Comparison of ENCODE assay signal across 12 cellular contexts in the genomic region with DNA sequence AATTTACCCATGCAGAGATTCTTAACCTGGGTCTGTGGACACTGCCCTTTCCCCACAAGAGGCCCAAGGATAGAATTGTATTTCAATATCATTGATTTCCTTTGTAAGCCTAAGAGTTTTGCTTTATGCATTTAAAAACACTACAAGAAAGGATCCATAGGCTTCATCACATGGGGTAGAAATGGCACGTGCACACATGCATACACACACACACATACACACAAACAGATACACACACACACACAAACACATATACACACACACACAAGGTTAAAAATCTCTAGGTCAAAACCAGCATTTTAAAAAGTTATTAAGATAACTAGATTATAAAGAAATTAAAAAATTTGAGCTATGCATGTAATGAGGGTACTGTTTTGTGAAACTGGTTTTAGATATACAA. TPM values are rescaled to one million over a fixed set of nuclear protein-coding genes. Genes with fewer than 3 reads are reported as not detected.
DNase-seq lines count a peak whose midpoint lies in the region; ATAC-seq, FAIRE-seq and TF ChIP-seq lines count a peak whose summit lies in the region.
"Had no signal": no experiment of that assay in that cellular context is flagged by ENCODE, and none has a peak within 500 bp of the region (broad histone marks: within the 10 kb centered on the region; RNA-seq: fewer than 3 reads in every experiment).

No MANE protein-coding gene starts in this region.

- H3K36me3 ChIP-seq in DND-41 (ENCODE audit: insufficient read depth, low read length) (no peaks in the 10 kb centered on the region), pancreas (no peaks in the 10 kb centered on the region)
- H3K36me3 ChIP-seq: tibial nerve had no signal

- H2AFZ ChIP-seq in DND-41 (ENCODE audit: low read depth, low read length), result peak overlapping the region; percentile 67
- H2AFZ ChIP-seq: hepatocyte had no signal

- ATAC-seq in DND-41 (ENCODE audit: insufficient read depth, low read depth) (no peak), natural killer cell (no peak), pancreas (no peak)
- no peak for ATAC-seq in activated CD8-positive, alpha-beta T cell treated with anti-CD3 and anti-CD28 coated beads, Interleukin-2, amount 10 ng/mL, durations not matched to agents 7 days and 5 days
- ATAC-seq: HepG2 had no signal

- peak overlapping the region; percentile 61 for H3K9ac ChIP-seq in DND-41 (ENCODE audit: low read depth, low read length)

- H3K27ac Mint-ChIP-seq in activated CD8-positive, alpha-beta T cell treated with anti-CD3 and anti-CD28 coated beads, Interleukin-2, amount 10 ng/mL, durations not matched to agents 7 days and 5 days, result peak overlapping the region; percentile 89
- H3K27ac Mint-ChIP-seq in natural killer cell, result peak overlapping the region; percentile 93 to 97
- H3K27ac Mint-ChIP-seq: H9 had no signal

- TF ChIP-seq CTCF in DND-41 (IDR thresholded peaks at IDR 0.05; ENCODE audit: borderline replicate concordance, extremely low read depth, low read length, poor library complexity, severe bottlenecking), result no peak
- TF ChIP-seq CTCF in HL-60 (IDR thresholded peaks at IDR 0.05; ENCODE audit: insufficient read depth, low read length), result no peak
- TF ChIP-seq CTCF in natural killer cell (IDR thresholded peaks at IDR 0.05), result no peak
- no peak for TF ChIP-seq CTCF in pancreas (IDR thresholded peaks at IDR 0.05)

- H3K4me1 Mint-ChIP-seq in activated CD8-positive, alpha-beta T cell treated with anti-CD3 and anti-CD28 coated beads, Interleukin-2, amount 10 ng/mL, durations not matched to agents 7 days and 5 days (ENCODE audit: low read depth), result peaks cover 72% of the 10 kb centered on the region
- H3K4me1 Mint-ChIP-seq in natural killer cell, result peaks cover 57 to 61% of the 10 kb centered on the region in 2 donors

- H3K27me3 Mint-ChIP-seq in activated CD8-positive, alpha-beta T cell treated with anti-CD3 and anti-CD28 coated beads, Interleukin-2, amount 10 ng/mL, durations not matched to agents 7 days and 5 days (ENCODE audit: low read depth), result no peaks in the 10 kb centered on the region
- H3K27me3 Mint-ChIP-seq in natural killer cell (ENCODE audit: low read depth in 2 of 2), result no peaks in the 10 kb centered on the region

- H4K20me1 ChIP-seq in DND-41 (ENCODE audit: insufficient read depth, low read length), result no peaks in the 10 kb centered on the region

- H3K27me3 ChIP-seq in DND-41 (ENCODE audit: insufficient read depth, low read length, poor library complexity) (no peaks in the 10 kb centered on the region), HL-60 (ENCODE audit: insufficient read depth, poor library complexity, severe bottlenecking) (no peaks in the 10 kb centered on the region), pancreas (no peaks in the 10 kb centered on the region)
- H3K27me3 ChIP-seq: hepatocyte, tibial nerve had no signal

- no peaks in the 10 kb centered on the region for H3K9me3 ChIP-seq in DND-41 (ENCODE audit: insufficient read depth, low read length, severe bottlenecking)
- no peaks in the 10 kb centered on the region for H3K9me3 ChIP-seq in pancreas
- H3K9me3 ChIP-seq: tibial nerve had no signal

- peak overlapping the region; percentile 3 to 61; a peak in 3 of 4 replicates for H3K4me3 ChIP-seq in DND-41 (ENCODE audit: low read depth in 1 of 2, low read length in 2 of 2)
- H3K4me3 ChIP-seq in HL-60 (replicated peaks; ENCODE audit: insufficient read depth, low read length), result peak overlapping the region; percentile 20; the same call in 1 of the 2 replicates
- no peak overlapping the region for H3K4me3 ChIP-seq in pancreas
- H3K4me3 ChIP-seq: hepatocyte, SK-N-MC, tibial nerve had no signal

- 0 out of 2 replicates have a peak, but pooled peaks cover 6% of the 10 kb centered on the region for H3K79me2 ChIP-seq in DND-41 (ENCODE audit: insufficient read depth, low read length)
- H3K79me2 ChIP-seq: hepatocyte had no signal

- peaks cover 42% of the 10 kb centered on the region for H3K36me3 Mint-ChIP-seq in activated CD8-positive, alpha-beta T cell treated with anti-CD3 and anti-CD28 coated beads, Interleukin-2, amount 10 ng/mL, durations not matched to agents 7 days and 5 days (ENCODE audit: low read depth)
- H3K36me3 Mint-ChIP-seq in natural killer cell, result peaks cover 8% of the 10 kb centered on the region

- H3K4me2 ChIP-seq in DND-41 (ENCODE audit: insufficient read depth, low read length), result peak overlapping the region; percentile 84
- H3K4me2 ChIP-seq: hepatocyte had no signal

- FAIRE-seq in pancreas (lab: Jason Lieb, UNC), result no peak
- FAIRE-seq: HepG2 had no signal

- peak overlapping the region; percentile 79 for H3K4me3 Mint-ChIP-seq in activated CD8-positive, alpha-beta T cell treated with anti-CD3 and anti-CD28 coated beads, Interleukin-2, amount 10 ng/mL, durations not matched to agents 7 days and 5 days
- H3K4me3 Mint-ChIP-seq in natural killer cell, result peak overlapping the region; percentile 79
- H3K4me3 Mint-ChIP-seq: H9 had no signal

- no peaks in the 10 kb centered on the region for H3K9me3 Mint-ChIP-seq in activated CD8-positive, alpha-beta T cell treated with anti-CD3 and anti-CD28 coated beads, Interleukin-2, amount 10 ng/mL, durations not matched to agents 7 days and 5 days (ENCODE audit: insufficient read depth)
- H3K9me3 Mint-ChIP-seq in natural killer cell, result peaks cover 2 to 4% of the 10 kb centered on the region in 2 donors
- H3K9me3 Mint-ChIP-seq: H9 had no signal

- intact Hi-C loops in natural killer cell (cut with micrococcal nuclease) (loop anchor here (2.0 to 10.0 kb wide), 3 partner anchors 52 to 602 kb away; a partner anchor contains a TSS), pancreas (cut with DNase I) (no loop called here)

- POLR2A ChIA-PET in activated CD8-positive, alpha-beta T cell treated with anti-CD3 and anti-CD28 coated beads, Interleukin-2, amount 10 ng/mL, durations not matched to agents 7 days and 5 days (lab: Charles Lee), result interaction anchor here (0.5 to 7.4 kb wide), 14 partner anchors 8 to 464 kb away, joined by 3 to 96 read pairs (median 6); a partner anchor contains a TSS

- DNase-seq in DND-41 (no peak), HL-60 (ENCODE audit: low read depth in 1 of 2, low spot score in 1 of 2) (no peak), natural killer cell (no peak), hypothalamus (lab: John Stamatoyannopoulos, UW) (no peak), OCI-M2 (lab: John Stamatoyannopoulos, UW; ENCODE audit: unreplicated experiment) (no peak), pancreas (no peak)
- DNase-seq in activated CD8-positive, alpha-beta T cell treated with anti-CD3 and anti-CD28 coated beads, Interleukin-2, amount 10 ng/mL, durations not matched to agents 7 days and 5 days, result no peak
- DNase-seq: H9 had no signal

- WGBS in pancreas, 2 donors, result 89 to 91% methylated on average over 1 of the region's 1 CpG

- CTCF ChIA-PET in activated CD8-positive, alpha-beta T cell treated with anti-CD3 and anti-CD28 coated beads, Interleukin-2, amount 10 ng/mL, durations not matched to agents 7 days and 5 days (lab: Charles Lee), result interaction anchor here (1.3 to 4.2 kb wide), 5 partner anchors 8 to 351 kb away, joined by 3 to 24 read pairs (median 5); no protein-coding TSS in a partner anchor

- H3K27ac ChIP-seq in DND-41 (ENCODE audit: low read length), result peak overlapping the region; percentile 98
- peak overlapping the region; percentile 99 for H3K27ac ChIP-seq in HL-60 (replicated peaks)
- H3K27ac ChIP-seq in pancreas, result no peak overlapping the region
- H3K27ac ChIP-seq: hepatocyte, SK-N-MC had no signal

- H3K4me1 ChIP-seq in DND-41 (ENCODE audit: insufficient read depth, low read length) (peaks cover 47% of the 10 kb centered on the region), pancreas (no peaks in the 10 kb centered on the region)

RNA-seq across cellular contexts. Expression of a gene that starts 35.5 kb away (rescaled TPM):
- 100 to 1,000 TPM; 136 to 137 TPM for total RNA-seq in activated CD8-positive, alpha-beta T cell treated with anti-CD3 and anti-CD28 coated beads, Interleukin-2, amount 10 ng/mL, durations not matched to agents 7 days and 5 days
- total RNA-seq in natural killer cell (100 to 1,000 TPM; 226 to 236 (median 233) TPM), pancreas (100 to 1,000 TPM in 1 of 6 donors, 10 to 100 TPM in 5; 14.8 to 107 (median 24.5) TPM)
- 10 to 100 TPM; 26.6 to 30.1 TPM for polyA plus RNA-seq in pancreas

Comparison
In these comparisons a context has a peak if more than half of its experiments do, and no peak if none do; other contexts are left out.
1. H3K27ac ChIP-seq: peak in DND-41 (single experiment) and HL-60 (single experiment); none in pancreas (0 of 4).
2. H3K4me3 ChIP-seq: peak in DND-41 (2 of 2) and HL-60 (single experiment); none in pancreas (0 of 4).